In the genomic region with DNA sequence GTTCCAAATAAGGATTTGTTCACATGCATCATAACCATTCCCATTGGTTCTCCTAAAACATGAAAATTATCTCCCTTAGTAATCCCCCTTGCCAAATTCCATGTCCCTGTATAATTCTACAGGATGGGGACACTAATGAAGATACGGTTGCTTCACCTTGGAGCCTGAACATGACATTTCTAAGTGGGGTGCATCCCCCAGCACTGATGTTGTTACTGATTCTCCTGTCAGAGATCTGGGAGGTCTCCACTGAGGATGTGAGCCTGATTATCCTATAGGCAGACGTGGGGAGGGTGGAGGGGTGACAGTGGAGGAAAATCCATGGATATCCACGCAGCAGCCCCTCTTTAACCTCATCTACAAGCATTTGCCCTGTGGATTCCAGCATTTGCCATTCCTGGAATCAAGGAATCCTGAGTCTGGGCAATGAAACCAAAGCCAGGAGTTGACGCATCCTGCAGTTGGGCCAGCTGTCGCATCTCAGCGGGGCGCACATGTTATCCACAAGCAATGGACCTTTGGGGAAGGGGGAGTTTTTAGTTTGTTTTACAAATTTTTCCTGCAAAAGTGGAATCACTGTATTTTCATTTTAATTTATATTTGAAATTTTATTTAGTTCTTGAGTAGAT, we compare ENCODE assay signal across 18 cellular contexts. TPM values are rescaled to one million over a fixed set of nuclear protein-coding genes. Genes with fewer than 3 reads are reported as not detected.
DNase-seq lines count a peak whose midpoint lies in the region; ATAC-seq, FAIRE-seq and TF ChIP-seq lines count a peak whose summit lies in the region.
"Had no signal": no experiment of that assay in that cellular context is flagged by ENCODE, and none has a peak within 500 bp of the region (broad histone marks: within the 10 kb centered on the region; RNA-seq: fewer than 3 reads in every experiment).

No MANE protein-coding gene starts in this region.

- in situ Hi-C loops in HepG2 (cut with HindIII; ENCODE audit: extremely low pct_ligation_motif_present, low pct_unique_long_range_greater_than_20kb), result no loop called here
- in situ Hi-C loops in GM12878 (cut with MboI), result no loop called here

- DNase-seq in HepG2 (ENCODE audit: low spot score) (no peak), right lobe of liver (no peak), GM12878 (ENCODE audit: low read depth, low spot score) (no peak), GOT3 (lab: John Stamatoyannopoulos, UW) (no peak), DMS53 (lab: John Stamatoyannopoulos, UW) (no peak), BE2C (no peak)
- DNase-seq: C1 segment of cervical spinal cord; Calu3; CD4-positive, alpha-beta T cell; DMS 273 treated with DMSO at 0.1 percent for 48 hours; DMS79 had no signal

- H3K9ac ChIP-seq in HepG2 (ENCODE audit: insufficient read depth, low read depth, low read length) (no peak overlapping the region), GM12878 (ENCODE audit: control insufficient read depth, insufficient read depth, low read length) (no peak overlapping the region)
- H3K9ac ChIP-seq: KMS-11 had no signal

- no peak for FAIRE-seq in HepG2 (lab: Jason Lieb, UNC)
- FAIRE-seq in GM12878 (lab: Jason Lieb, UNC), result no peak
- FAIRE-seq: GM12892, H54 had no signal

- no peak for TF ChIP-seq POLR2A in HepG2 (IDR thresholded peaks at IDR 0.05; ENCODE audit: insufficient read depth in 1 of 2, low read depth in 2 of 2, low read length in 2 of 2)
- TF ChIP-seq POLR2A in right lobe of liver (IDR thresholded peaks at IDR 0.05), result no peak
- TF ChIP-seq POLR2A in GM12878 (IDR thresholded peaks at IDR 0.05; ENCODE audit: low read depth, low read length), result no peak

- CTCF ChIA-PET in HepG2 (lab: Yijun Ruan, JAX; ENCODE audit: low intra/inter-chr PET ratio, low total read pairs) (no interaction called here), GM12878 (lab: Yijun Ruan, JAX) (no interaction called here)

- H3K36me3 ChIP-seq in HepG2 (replicated peaks in 1 of 2; ENCODE audit: control insufficient read depth in 1 of 2, insufficient read depth in 2 of 2, low read length in 2 of 2) (peaks cover 41 to 66% of the 10 kb centered on the region in 2 experiments), right lobe of liver (peaks cover 0 to 2% (median 0%) of the 10 kb centered on the region in 4 donors), GM12878 (ENCODE audit: control insufficient read depth in 2 of 2, insufficient read depth in 2 of 2, low read length in 1 of 2) (peaks cover 14 to 45% of the 10 kb centered on the region in 2 experiments), neutrophil (peaks cover 100% of the 10 kb centered on the region), BE2C (peaks cover 4% of the 10 kb centered on the region; the same call in 1 of the 2 replicates)

- TF ChIP-seq RAD21 in HepG2 (CRISPR knock-in tag; IDR thresholded peaks at IDR 0.05) (no peak), GM12878 (IDR thresholded peaks at IDR 0.05; ENCODE audit: insufficient read depth, low read depth, low read length) (no peak)

- RAD21 ChIA-PET in GM12878 (lab: Charles Lee; ENCODE audit: unreplicated experiment), result no interaction called here

- TF ChIP-seq EP300 in HepG2 (IDR thresholded peaks at IDR 0.05; ENCODE audit: low read depth in 2 of 2, low read length in 2 of 2) (no peak), HepG2 (CRISPR knock-in tag; IDR thresholded peaks at IDR 0.05; ENCODE audit: borderline replicate concordance) (no peak), GM12878 (IDR thresholded peaks at IDR 0.05; ENCODE audit: borderline replicate concordance in 1 of 2, control insufficient read depth in 1 of 2, low read depth in 2 of 2, low read length in 2 of 2) (no peak)

- SMC1A ChIA-PET in GM12878 (lab: Charles Lee; ENCODE audit: uncharacterized antibody, unreplicated experiment), result no interaction called here

- H3K9me3 ChIP-seq in HepG2 (ENCODE audit: low read length) (no peaks in the 10 kb centered on the region), right lobe of liver (no peaks in the 10 kb centered on the region), GM12878 (replicated peaks; ENCODE audit: control insufficient read depth, insufficient read depth, low read length) (no peaks in the 10 kb centered on the region; the same call in 2 of the 3 replicates), neutrophil (peaks cover 9% of the 10 kb centered on the region), BE2C (no peaks in the 10 kb centered on the region)

- no peak overlapping the region for H3K4me3 ChIP-seq in HepG2 (replicated peaks in 1 of 3; ENCODE audit: insufficient read depth in 1 of 3, low read depth in 2 of 3, low read length in 3 of 3)
- H3K4me3 ChIP-seq in right lobe of liver, result no peak overlapping the region
- no peak overlapping the region for H3K4me3 ChIP-seq in GM12878
- no peak overlapping the region for H3K4me3 ChIP-seq in neutrophil (ENCODE audit: low read depth in 1 of 2, low read length in 1 of 2)
- H3K4me3 ChIP-seq in BE2C (ENCODE audit: low read depth, low read length), result no peak overlapping the region

- no peak overlapping the region for H3K4me2 ChIP-seq in HepG2 (ENCODE audit: low read depth, low read length)
- no peak overlapping the region for H3K4me2 ChIP-seq in GM12878 (ENCODE audit: control insufficient read depth, insufficient read depth)
- H3K4me2 ChIP-seq: KMS-11 had no signal

- H4K20me1 ChIP-seq in HepG2 (ENCODE audit: insufficient read depth, low read length) (no peaks in the 10 kb centered on the region), GM12878 (ENCODE audit: control insufficient read depth, insufficient read depth) (no peaks in the 10 kb centered on the region)

- H3K4me1 ChIP-seq in HepG2 (ENCODE audit: insufficient read depth, low read length) (no peaks in the 10 kb centered on the region), right lobe of liver (no peaks in the 10 kb centered on the region), GM12878 (ENCODE audit: control insufficient read depth, insufficient read depth, low read length) (no peaks in the 10 kb centered on the region), neutrophil (ENCODE audit: control insufficient read depth in 1 of 2, insufficient read depth in 1 of 2, low read depth in 1 of 2, low read length in 1 of 2) (peaks cover 0 to 4% of the 10 kb centered on the region in 2 experiments), BE2C (no peaks in the 10 kb centered on the region)

- WGBS in HepG2 (ENCODE audit: low lambda C conversion rate), result 84% methylated on average over 7 of the region's 7 CpGs
- 62% methylated on average over 6 of the region's 7 CpGs for WGBS in right lobe of liver (ENCODE audit: insufficient coverage, low coverage, low lambda C conversion rate, missing lambda C conversion rate)
- 84% methylated on average over 7 of the region's 7 CpGs for WGBS in GM12878 (ENCODE audit: insufficient coverage, insufficient replicate concordance, low lambda C conversion rate, missing lambda C conversion rate)

- intact Hi-C loops in HepG2 (cut with micrococcal nuclease; ENCODE audit: unreplicated experiment) (no loop called here), right lobe of liver (cut with DNase I) (no loop called here), GM12878 (cut with micrococcal nuclease; ENCODE audit: unreplicated experiment) (no loop called here)

- POLR2A ChIA-PET in HepG2 (lab: Yijun Ruan, JAX) (no interaction called here), GM12878 (lab: Charles Lee) (no interaction called here)

- H3K79me2 ChIP-seq in HepG2 (ENCODE audit: insufficient read depth, low read length), result no peaks in the 10 kb centered on the region
- H3K79me2 ChIP-seq in GM12878 (ENCODE audit: control insufficient read depth, insufficient read depth, low read length), result no peaks in the 10 kb centered on the region

- TF ChIP-seq CTCF in HepG2 (CRISPR knock-in tag; IDR thresholded peaks at IDR 0.05) (no peak), right lobe of liver (IDR thresholded peaks at IDR 0.05) (no peak), GM12878 (IDR thresholded peaks at IDR 0.05 in 2 of 3, conservative IDR thresholded peaks at IDR 0.05 in 1 of 3; ENCODE audit: control insufficient read depth in 2 of 3, extremely low read depth in 1 of 3, insufficient read depth in 1 of 3, low read depth in 3 of 3, low read length in 3 of 3) (no peak), neutrophil (IDR thresholded peaks at IDR 0.05) (no peak), BE2C (IDR thresholded peaks at IDR 0.05; ENCODE audit: low read depth, low read length) (no peak)

- H3K27ac ChIP-seq in HepG2 (ENCODE audit: extremely low read length, insufficient read depth, low read length), result no peak overlapping the region
- no peak overlapping the region for H3K27ac ChIP-seq in right lobe of liver
- H3K27ac ChIP-seq in GM12878 (ENCODE audit: control insufficient read depth, insufficient read depth), result no peak overlapping the region
- H3K27ac ChIP-seq in neutrophil, result peak overlapping the region; percentile 44
- H3K27ac ChIP-seq: 22Rv1, KMS-11 had no signal

- H2AFZ ChIP-seq in HepG2 (ENCODE audit: low read length) (no peak overlapping the region), GM12878 (ENCODE audit: control insufficient read depth, low read depth, low read length) (no peak overlapping the region)

- ATAC-seq in HepG2 (no peak), right lobe of liver (no peak), GM12878 (no peak), HG02571 (IDR thresholded peaks at IDR 0.05; ENCODE audit: unreplicated experiment) (no peak)
- ATAC-seq: HCT116 had no signal

- BruUV-seq in HepG2 (replicated peaks; lab: Mats Ljungman, UMichigan) (no TSS peak), GM12878 (replicated peaks; lab: Mats Ljungman, UMichigan) (no TSS peak)

- H3K27me3 ChIP-seq in HepG2 (ENCODE audit: control insufficient read depth in 1 of 2, insufficient read depth in 2 of 2, low read length in 2 of 2), result no peaks in the 10 kb centered on the region
- no peaks in the 10 kb centered on the region for H3K27me3 ChIP-seq in right lobe of liver
- H3K27me3 ChIP-seq in GM12878 (replicated peaks in 1 of 2; ENCODE audit: control insufficient read depth in 2 of 2, insufficient read depth in 2 of 2, low read length in 1 of 2), result no peaks in the 10 kb centered on the region
- no peaks in the 10 kb centered on the region for H3K27me3 ChIP-seq in neutrophil
- H3K27me3 ChIP-seq in BE2C, result no peaks in the 10 kb centered on the region

RNA-seq across cellular contexts. Expression of a gene that starts 57.3 kb away (rescaled TPM):
- 13.2 and 24.4 TPM in 2 replicates for total RNA-seq in HepG2 (2016; rRNA removed; fragmentation: Illumina TruSeq; extraction: Trizol)
- 1.4 and 1.6 TPM in 2 replicates for total RNA-seq in HepG2 (2016; cell fraction: cytosol; rRNA removed; fragmentation: Illumina TruSeq; extraction: Trizol; ENCODE audit: low read depth)
- total RNA-seq in HepG2 (2016; cell fraction: insoluble cytoplasmic fraction; rRNA removed; fragmentation: Illumina TruSeq; extraction: Trizol), result 13.6 and 21.9 TPM in 2 replicates
- total RNA-seq in HepG2 (2016; cell fraction: membrane; rRNA removed; fragmentation: Illumina TruSeq; extraction: Trizol), result 8.5 and 9.3 TPM in 2 replicates
- 20.3 and 20.8 TPM in 2 replicates for total RNA-seq in HepG2 (2016; cell fraction: nucleus; rRNA removed; fragmentation: Illumina TruSeq; extraction: Trizol)
- polyA plus RNA-seq in HepG2 (2011; rRNA removed), result 97.0 and 101 TPM in 2 replicates
- 69.4 and 70.4 TPM in 2 replicates for polyA plus RNA-seq in HepG2 (2011; cell fraction: cytosol; rRNA removed)
- polyA plus RNA-seq in HepG2 (2011; cell fraction: nucleus; rRNA removed), result 105 and 144 TPM in 2 replicates
- 78.0 and 124 TPM in 2 replicates for polyA plus RNA-seq in HepG2 (2012)
- polyA plus RNA-seq in HepG2 (2016; cell fraction: cytosol; fragmentation: Illumina TruSeq; extraction: Trizol; ENCODE audit: low read depth), result 0.93 and 0.99 TPM in 2 replicates
- 23.2 and 27.3 TPM in 2 replicates for polyA plus RNA-seq in HepG2 (2016; cell fraction: insoluble cytoplasmic fraction; fragmentation: Illumina TruSeq; extraction: Trizol; ENCODE audit: low read depth)
- polyA plus RNA-seq in HepG2 (2016; cell fraction: membrane; fragmentation: Illumina TruSeq; extraction: Trizol; ENCODE audit: low read depth), result 2.8 and 3.5 TPM in 2 replicates
- 30.1 and 30.3 TPM in 2 replicates for polyA plus RNA-seq in HepG2 (2016; cell fraction: nucleus; fragmentation: Illumina TruSeq; extraction: Trizol; ENCODE audit: insufficient read depth, low read depth)
- 69.1 and 358 TPM in 2 replicates for polyA minus RNA-seq in HepG2 (2011; rRNA and poly(A)+ RNA removed; ENCODE audit: low replicate concordance)
- 176 and 190 TPM in 2 replicates for polyA minus RNA-seq in HepG2 (2011; cell fraction: cytosol; rRNA and poly(A)+ RNA removed)
- 176 and 200 TPM in 2 replicates for polyA minus RNA-seq in HepG2 (2011; cell fraction: nucleus; rRNA and poly(A)+ RNA removed)
- 10 to 100 TPM in 1 of 6 experiments, 1 to 10 TPM in 1, under 1 TPM in 4; 0.48 to 23.0 (median 0.87) TPM for total RNA-seq in right lobe of liver
- 63.6 and 80.5 TPM in 2 replicates for total RNA-seq in GM12878 (2013; cell fraction: nucleolus; rRNA removed)
- total RNA-seq in GM12878 (2014; rRNA removed), result 16.1 and 16.3 TPM in 2 replicates
- total RNA-seq in GM12878 (2014; rRNA removed; fragmentation: Illumina TruSeq; extraction: Trizol), result 17.9 and 18.1 TPM in 2 replicates
- total RNA-seq in GM12878 (2021), result 36.4 and 38.9 TPM in 2 replicates
- 19.0 TPM for polyA plus RNA-seq in GM12878 (2011; ENCODE audit: low read depth)
- polyA plus RNA-seq in GM12878 (2011; rRNA removed), result 52.7 and 73.1 TPM in 2 replicates
- polyA plus RNA-seq in GM12878 (2011; cell fraction: cytosol; rRNA removed), result 48.9 and 55.8 TPM in 2 replicates
- polyA plus RNA-seq in GM12878 (2011; cell fraction: nucleus; rRNA removed), result 79.9 and 80.2 TPM in 2 replicates
- polyA plus RNA-seq in GM12878 (2012), result 27.4 and 47.4 TPM in 2 replicates
- 21.7 and 23.6 TPM in 2 replicates for polyA plus RNA-seq in GM12878 (2014; fragmentation: Illumina TruSeq; extraction: Trizol)
- 1 to 10 TPM; 5.0 to 6.4 TPM for polyA plus RNA-seq in GM12878 (2014; fragmentation: Nextera tagmentation; extraction: Ambion mirVana)
- polyA plus RNA-seq in GM12878 (2014; rRNA removed), result 20.7 and 22.8 TPM in 2 replicates
- 10 to 100 TPM; 19.6 to 21.3 TPM for polyA plus RNA-seq in GM12878 (2016; fragmentation: Nextera tagmentation; extraction: Ambion mirVana)
- polyA minus RNA-seq in GM12878 (2011; rRNA and poly(A)+ RNA removed), result 164 and 192 TPM in 2 replicates
- polyA minus RNA-seq in GM12878 (2011; cell fraction: cytosol; rRNA and poly(A)+ RNA removed), result 50.4 and 50.6 TPM in 2 replicates
- polyA minus RNA-seq in GM12878 (2011; cell fraction: nucleus; rRNA and poly(A)+ RNA removed), result 58.2 and 72.9 TPM in 2 replicates
- 15.9 TPM for polyA plus RNA-seq in BE2C (2012; ENCODE audit: insufficient read depth, insufficient read length, low read depth)
